13 cellular contexts compared by ENCODE assay signal in the genomic region with DNA sequence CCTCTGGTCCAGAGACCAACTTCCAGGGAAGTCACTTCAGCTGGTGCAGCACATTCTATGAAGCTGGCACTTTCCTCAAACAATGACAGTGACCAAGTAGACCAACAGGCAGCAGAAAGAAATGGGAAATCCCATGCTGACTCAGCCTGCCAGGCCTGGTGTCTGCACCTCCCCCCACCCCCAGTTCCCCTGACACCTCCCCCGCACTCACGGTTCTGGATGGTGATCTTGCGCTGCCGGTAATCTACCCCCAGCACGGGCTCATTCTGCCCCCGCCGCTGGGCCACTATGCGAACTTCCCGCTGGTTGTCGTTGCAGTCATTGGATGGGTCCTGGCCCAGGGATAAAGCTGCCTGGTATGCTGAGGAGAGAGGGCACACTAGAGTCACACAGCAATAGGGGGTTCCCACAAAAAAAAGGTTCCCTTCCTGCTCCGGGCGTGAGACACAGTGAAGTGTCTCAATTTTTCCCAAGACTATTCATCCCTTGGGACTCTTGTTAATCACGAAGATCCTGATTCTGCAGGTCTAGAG. TPM values are rescaled to one million over a fixed set of nuclear protein-coding genes. Genes with fewer than 3 reads are reported as not detected.
DNase-seq lines count a peak whose midpoint lies in the region; ATAC-seq and TF ChIP-seq lines count a peak whose summit lies in the region.
"Had no signal": no experiment of that assay in that cellular context is flagged by ENCODE, and none has a peak within 500 bp of the region (broad histone marks: within the 10 kb centered on the region; RNA-seq: fewer than 3 reads in every experiment).

No MANE protein-coding gene starts in this region.

- no peak overlapping the region for H3K9ac ChIP-seq in endodermal cell (ENCODE audit: extremely low read depth, low read length, poor library complexity, severe bottlenecking)

- POLR2A ChIA-PET in GM10248 (lab: Yijun Ruan, JAX) = interaction anchor here (0.6 kb wide), 2 partner anchors 11 to 57 kb away, joined by 3 to 5 read pairs; no protein-coding TSS in a partner anchor

- peak; percentile 46 for ATAC-seq in GM19025 (IDR thresholded peaks at IDR 0.05; ENCODE audit: low read depth, unreplicated experiment)
- peak; percentile 34 for ATAC-seq in HG03175 (IDR thresholded peaks at IDR 0.05; ENCODE audit: unreplicated experiment)
- no peak for ATAC-seq in GM19324 (IDR thresholded peaks at IDR 0.05; ENCODE audit: low FRiP score, unreplicated experiment)
- ATAC-seq: upper lobe of right lung had no signal

- H3K36me3 ChIP-seq in endodermal cell (ENCODE audit: control insufficient read depth, insufficient read depth, low read length) (no peaks in the 10 kb centered on the region), hepatocyte (replicated peaks; ENCODE audit: insufficient read depth, low read depth) (no peaks in the 10 kb centered on the region)
- H3K36me3 ChIP-seq: upper lobe of right lung had no signal

- H3K27me3 Mint-ChIP-seq in endodermal cell (ENCODE audit: insufficient read depth) = no peaks in the 10 kb centered on the region

- H3K9me3 Mint-ChIP-seq in endodermal cell = no peaks in the 10 kb centered on the region

- H3K4me2 ChIP-seq in hepatocyte = no peak overlapping the region

- H3K4me3 Mint-ChIP-seq in endodermal cell = no peak overlapping the region

- H3K79me2 ChIP-seq in hepatocyte = no peaks in the 10 kb centered on the region

- TF ChIP-seq CTCF in GM10248 (IDR thresholded peaks at IDR 0.05; ENCODE audit: control extremely low read depth, extremely low read depth, low read depth, missing control alignments) = no peak
- no peak for TF ChIP-seq CTCF in endodermal cell (conservative IDR thresholded peaks at IDR 0.05)
- TF ChIP-seq CTCF in hepatocyte (IDR thresholded peaks at IDR 0.05; ENCODE audit: poor library complexity) = no peak

- DNase-seq in GM10248 (ENCODE audit: extremely low spot score) (peak; percentile 72), endodermal cell (peak; percentile 75), hepatocyte (ENCODE audit: low spot score) (no peak), DMS 273 (lab: John Stamatoyannopoulos, UW; ENCODE audit: unreplicated experiment) (no peak), hippocampal formation (lab: John Stamatoyannopoulos, UW) (no peak)
- DNase-seq: activated effector memory CD4-positive, alpha-beta T cell treated with Interleukin-2 at 50 U/mL for 16 hours; lower lobe of right lung; upper lobe of right lung had no signal

- CTCF ChIA-PET in GM10248 (lab: Yijun Ruan, JAX) = interaction anchor here (0.9 to 3.4 kb wide), 7 partner anchors 8 to 88 kb away, joined by 3 to 18 read pairs (median 5); no protein-coding TSS in a partner anchor

- H3K4me1 Mint-ChIP-seq in endodermal cell = peaks cover 74% of the 10 kb centered on the region

- WGBS in endodermal cell (ENCODE audit: insufficient coverage in 1 of 2, insufficient read length in 1 of 2), 2 experiments = 79 to 80% methylated on average over 3 to 13 of the region's 13 CpGs
- WGBS in hepatocyte (ENCODE audit: low lambda C conversion rate, missing lambda C conversion rate) = 75% methylated on average over 13 of the region's 13 CpGs

- no peak overlapping the region for H2AFZ ChIP-seq in hepatocyte

- H3K27ac ChIP-seq in endodermal cell (ENCODE audit: low read depth, low read length) = no peak overlapping the region
- H3K27ac ChIP-seq in hepatocyte = no peak overlapping the region
- H3K27ac ChIP-seq: lower lobe of right lung, upper lobe of right lung had no signal

- no peaks in the 10 kb centered on the region for H4K20me1 ChIP-seq in hepatocyte (ENCODE audit: insufficient read depth, poor library complexity, severe bottlenecking)

- no peaks in the 10 kb centered on the region for H3K36me3 Mint-ChIP-seq in endodermal cell (ENCODE audit: low read depth)

- no peaks in the 10 kb centered on the region for H3K9me3 ChIP-seq in endodermal cell (ENCODE audit: control insufficient read depth, low read length)
- no peaks in the 10 kb centered on the region for H3K9me3 ChIP-seq in hepatocyte (ENCODE audit: low read depth)
- H3K9me3 ChIP-seq: lower lobe of right lung, upper lobe of right lung had no signal

- no peaks in the 10 kb centered on the region for H3K9me2 ChIP-seq in hepatocyte (replicated peaks; ENCODE audit: insufficient read depth)

- H3K27me3 ChIP-seq in endodermal cell (ENCODE audit: control insufficient read depth, insufficient read depth, low read length, poor library complexity, severe bottlenecking) (no peaks in the 10 kb centered on the region), hepatocyte (peaks cover 4% of the 10 kb centered on the region)
- H3K27me3 ChIP-seq: upper lobe of right lung had no signal

- H3K4me1 ChIP-seq in endodermal cell (ENCODE audit: control insufficient read depth, insufficient read depth, low read length) (peaks cover 25% of the 10 kb centered on the region), hepatocyte (ENCODE audit: insufficient read depth) (no peaks in the 10 kb centered on the region)
- H3K4me1 ChIP-seq: upper lobe of right lung had no signal

- H3K4me3 ChIP-seq in endodermal cell (ENCODE audit: low read length) (no peak overlapping the region), hepatocyte (no peak overlapping the region)
- H3K4me3 ChIP-seq: lower lobe of right lung, upper lobe of right lung had no signal

- no peak overlapping the region for H3K27ac Mint-ChIP-seq in endodermal cell

RNA-seq across cellular contexts. Expression of gene ILDR1, which starts 16.9 kb away (rescaled TPM):
- 1 to 10 TPM; 2.0 to 3.6 TPM for total RNA-seq in endodermal cell
- polyA plus RNA-seq in endodermal cell (2013, experiment 1 of 2) = 0.14 TPM
- not detected for polyA plus RNA-seq in endodermal cell (2013, experiment 2 of 2)
- 1.5 and 2.0 TPM in 2 replicates for total RNA-seq in hepatocyte
- polyA plus RNA-seq in hepatocyte = 1.8 and 2.3 TPM in 2 replicates
- total RNA-seq: LHCN-M2, skeletal muscle tissue had no signal

RNA-seq across cellular contexts. Expression of gene CD86, which starts 50.1 kb away (rescaled TPM):
- total RNA-seq in endodermal cell = not detected
- not detected for polyA plus RNA-seq in endodermal cell (2013, experiment 1 of 2)
- polyA plus RNA-seq in endodermal cell (2013, experiment 2 of 2) = not detected
- 0.56 TPM in 1 of 2 replicates, not detected in the other for total RNA-seq in hepatocyte
- 0.13 TPM in 1 of 2 replicates, not detected in the other for polyA plus RNA-seq in hepatocyte
- total RNA-seq: LHCN-M2 had no signal

Comparison
In these comparisons a context has a peak if more than half of its experiments do, and no peak if none do; other contexts are left out.
1. DNase-seq: peak in GM10248 (single experiment) and endodermal cell (single experiment); none in hepatocyte (single experiment), DMS 273 (single experiment) and hippocampal formation (0 of 2).